Comparison of ENCODE assay signal across 22 cellular contexts in the genomic region with DNA sequence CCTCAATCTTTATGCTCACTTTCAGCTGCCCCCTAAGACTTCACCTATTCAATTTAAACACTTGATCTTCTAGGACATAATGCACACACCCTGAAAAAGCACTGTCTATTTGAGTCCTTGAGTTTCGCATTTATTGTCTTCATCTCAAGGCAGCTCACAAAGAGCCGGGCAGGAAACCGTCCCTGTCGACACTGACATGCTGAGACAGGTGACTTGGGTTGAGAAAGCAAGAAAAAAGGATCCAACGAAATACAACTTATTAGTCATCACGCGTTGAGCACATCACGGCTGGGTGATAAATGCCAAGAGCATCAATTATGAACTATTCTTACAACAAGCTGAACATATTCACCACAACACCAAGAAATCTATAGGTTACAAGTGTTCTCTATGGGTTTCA.
"Had no signal": no experiment of that assay in that cellular context is flagged by ENCODE, and none has a peak within 500 bp of the region (broad histone marks: within the 10 kb centered on the region; RNA-seq: fewer than 3 reads in every experiment).

No MANE protein-coding gene starts in this region.

- H3K27ac ChIP-seq: colonic mucosa, esophagus squamous epithelium, left lung, neural progenitor cell, prostate gland, right atrium auricular region, stomach, tibial artery had no signal

- DNase-seq: colonic mucosa; effector CD8-positive, alpha-beta T cell; endodermal cell; esophagus squamous epithelium; left cardiac atrium; left lung; mesenchymal stem cell; naive thymus-derived CD4-positive, alpha-beta T cell; stimulated activated CD4-positive, alpha-beta T cell treated with anti-CD3 and anti-CD28 coated beads, Interleukin-2, amount 100 ng/mL, for 24 hours; stimulated activated CD4-positive, alpha-beta T cell treated with anti-CD3 and anti-CD28 coated beads, Interleukin-4, amount 100 ng/mL, for 24 hours; stimulated activated naive CD4-positive, alpha-beta T cell treated with Interleukin-2 at 50 U/mL for 16 hours; stomach; tibial artery had no signal

- H3K27ac Mint-ChIP-seq: dendritic cell treated with granulocyte-macrophage colony-stimulating factor and Interleukin-4, amounts not matched to agents 40 ng/mL and 50 ng/mL, for 4 days; endodermal cell; mesothelial cell of epicardium; naive thymus-derived CD4-positive, alpha-beta T cell; nephron; neural progenitor cell; stimulated activated effector memory CD8-positive, alpha-beta T cell treated with anti-CD3 and anti-CD28 coated beads, Interleukin-12 subunit alpha, Interleukin-12 subunit beta, amount 100 ng/mL, for 72 hours; type B pancreatic cell had no signal

- H3K9me3 Mint-ChIP-seq: dendritic cell treated with granulocyte-macrophage colony-stimulating factor and Interleukin-4, amounts not matched to agents 40 ng/mL and 50 ng/mL, for 4 days; neural progenitor cell; type B pancreatic cell had no signal

- H3K4me3 Mint-ChIP-seq: dendritic cell treated with granulocyte-macrophage colony-stimulating factor and Interleukin-4, amounts not matched to agents 40 ng/mL and 50 ng/mL, for 4 days; endodermal cell; mesothelial cell of epicardium; naive thymus-derived CD4-positive, alpha-beta T cell; nephron; neural progenitor cell; stimulated activated effector memory CD8-positive, alpha-beta T cell treated with anti-CD3 and anti-CD28 coated beads, Interleukin-12 subunit alpha, Interleukin-12 subunit beta, amount 100 ng/mL, for 72 hours; type B pancreatic cell had no signal

- ATAC-seq: left cardiac atrium; left lung; naive thymus-derived CD4-positive, alpha-beta T cell; sciatic nerve; stimulated activated effector memory CD8-positive, alpha-beta T cell treated with anti-CD3 and anti-CD28 coated beads, Interleukin-12 subunit alpha, Interleukin-12 subunit beta, amount 100 ng/mL, for 72 hours had no signal

- H3K27me3 Mint-ChIP-seq: dendritic cell treated with granulocyte-macrophage colony-stimulating factor and Interleukin-4, amounts not matched to agents 40 ng/mL and 50 ng/mL, for 4 days had no signal

- H3K36me3 Mint-ChIP-seq: mesothelial cell of epicardium; naive thymus-derived CD4-positive, alpha-beta T cell; neural progenitor cell; stimulated activated effector memory CD8-positive, alpha-beta T cell treated with anti-CD3 and anti-CD28 coated beads, Interleukin-12 subunit alpha, Interleukin-12 subunit beta, amount 100 ng/mL, for 72 hours; type B pancreatic cell had no signal

- H3K4me1 Mint-ChIP-seq: endodermal cell; mesothelial cell of epicardium; naive thymus-derived CD4-positive, alpha-beta T cell; nephron; neural progenitor cell; stimulated activated effector memory CD8-positive, alpha-beta T cell treated with anti-CD3 and anti-CD28 coated beads, Interleukin-12 subunit alpha, Interleukin-12 subunit beta, amount 100 ng/mL, for 72 hours had no signal
